ENCODE assay signal across 10 cellular contexts in genomic region chrX:48576108-48576507, GRCh38. TPM values are rescaled to one million over a fixed set of nuclear protein-coding genes. Genes with fewer than 3 reads are reported as not detected.
A peak's percentile ranks its signal among the peaks of the same experiment; 100 is the strongest.
DNase-seq lines count a peak whose midpoint lies in the region; ATAC-seq, FAIRE-seq and TF ChIP-seq lines count a peak whose summit lies in the region.
"Had no signal": no experiment of that assay in that cellular context is flagged by ENCODE, and none has a peak within 500 bp of the region (broad histone marks: within the 10 kb centered on the region; RNA-seq: fewer than 3 reads in every experiment).

No MANE protein-coding gene starts in this region.

- 0 out of 2 replicates have a peak overlapping the region, but pooled peaks have one; percentile 98 for H3K9ac ChIP-seq in SU-DHL-6 (ENCODE audit: low read length)
- peak overlapping the region; percentile 2 to 42 (median 33) for H3K9ac ChIP-seq in skeletal muscle tissue (ENCODE audit: low read depth in 1 of 3, low read length in 3 of 3)

- H3K4me1 ChIP-seq in esophagus squamous epithelium (peaks cover 3 to 54% (median 11%) of the 10 kb centered on the region in 3 donors), skeletal muscle tissue (ENCODE audit: control insufficient read depth in 3 of 3, insufficient read depth in 3 of 3, low read length in 3 of 3) (peaks cover 11 to 18% (median 16%) of the 10 kb centered on the region in 3 donors)

- H3K27ac Mint-ChIP-seq in T-helper 2 cell treated with Interferon-gamma antibody and Interleukin-4, amounts not matched to agents 5 μg/mL and 100 μg/mL, for 36 hours = no peak overlapping the region

- H3K79me2 ChIP-seq in SU-DHL-6 (ENCODE audit: insufficient read depth, low read length) = peaks cover 15% of the 10 kb centered on the region

- no peak overlapping the region for H3K4me2 ChIP-seq in SU-DHL-6 (ENCODE audit: low read depth, low read length, poor library complexity, severe bottlenecking)

- H3K36me3 Mint-ChIP-seq in T-helper 2 cell treated with Interferon-gamma antibody and Interleukin-4, amounts not matched to agents 5 μg/mL and 100 μg/mL, for 36 hours (ENCODE audit: low read depth) = peaks cover 40% of the 10 kb centered on the region

- H3K27me3 ChIP-seq in SU-DHL-6 (ENCODE audit: low read length) (no peaks in the 10 kb centered on the region), esophagus squamous epithelium (no peaks in the 10 kb centered on the region), skeletal muscle tissue (ENCODE audit: control insufficient read depth in 3 of 3, insufficient read depth in 3 of 3, low read length in 3 of 3) (no peaks in the 10 kb centered on the region)

- H4K20me1 ChIP-seq in SU-DHL-6 (ENCODE audit: low read depth, low read length) = peaks cover 7% of the 10 kb centered on the region; the same call in 1 of the 2 replicates

- WGBS in esophagus squamous epithelium, 2 donors = 40% methylated on average over 1 of the region's 6 CpGs; no CpG with 5 or more reads in 1 of the 2 donors

- H3K4me1 Mint-ChIP-seq in T-helper 2 cell treated with Interferon-gamma antibody and Interleukin-4, amounts not matched to agents 5 μg/mL and 100 μg/mL, for 36 hours (ENCODE audit: low read depth) = peaks cover 15% of the 10 kb centered on the region

- H3K9me3 ChIP-seq in SU-DHL-6 (ENCODE audit: insufficient read depth, low read length) (no peaks in the 10 kb centered on the region), esophagus squamous epithelium (no peaks in the 10 kb centered on the region), skeletal muscle tissue (ENCODE audit: control insufficient read depth in 3 of 3, low read length in 3 of 3) (no peaks in the 10 kb centered on the region)

- no peak overlapping the region for H3K27ac ChIP-seq in SU-DHL-6 (ENCODE audit: low read depth, low read length)
- H3K27ac ChIP-seq in esophagus squamous epithelium = peak overlapping the region; percentile 97 to 99 (median 99)
- peak overlapping the region; percentile 99 for H3K27ac ChIP-seq in skeletal muscle tissue (ENCODE audit: low read depth, low read length)

- no peak for TF ChIP-seq CTCF in SU-DHL-6 (IDR thresholded peaks at IDR 0.05; ENCODE audit: insufficient read depth, low read length, poor library complexity, severe bottlenecking)
- no peak for TF ChIP-seq CTCF in esophagus squamous epithelium (IDR thresholded peaks at IDR 0.05)

- TF ChIP-seq POLR2A in esophagus squamous epithelium (IDR thresholded peaks at IDR 0.05) = no peak

- H3F3A ChIP-seq in SU-DHL-6 (ENCODE audit: insufficient read depth) = peaks cover 37% of the 10 kb centered on the region

- H3K4me3 Mint-ChIP-seq in T-helper 2 cell treated with Interferon-gamma antibody and Interleukin-4, amounts not matched to agents 5 μg/mL and 100 μg/mL, for 36 hours = peak overlapping the region; percentile 98

- H3K27me3 Mint-ChIP-seq in T-helper 2 cell treated with Interferon-gamma antibody and Interleukin-4, amounts not matched to agents 5 μg/mL and 100 μg/mL, for 36 hours (ENCODE audit: low read depth) = no peaks in the 10 kb centered on the region

- no peaks in the 10 kb centered on the region for H3K9me2 ChIP-seq in SU-DHL-6 (replicated peaks; ENCODE audit: insufficient read depth, low read length)

- H2AFZ ChIP-seq in SU-DHL-6 (ENCODE audit: low read depth, low read length, severe bottlenecking) = no peak overlapping the region

- H3K36me3 ChIP-seq in SU-DHL-6 (ENCODE audit: low read length) (peaks cover 30% of the 10 kb centered on the region), esophagus squamous epithelium (peaks cover 0 to 47% (median 12%) of the 10 kb centered on the region in 3 donors), skeletal muscle tissue (ENCODE audit: control insufficient read depth in 3 of 3, insufficient read depth in 3 of 3, low read length in 3 of 3) (peaks cover 19 to 28% (median 23%) of the 10 kb centered on the region in 3 donors)

- no peak for ATAC-seq in GM21529 (IDR thresholded peaks at IDR 0.05; ENCODE audit: unreplicated experiment)

- DNase-seq in T-helper 2 cell treated with Interferon-gamma antibody and Interleukin-4, amounts not matched to agents 5 μg/mL and 100 μg/mL, for 36 hours (ENCODE audit: low spot score) = no peak
- DNase-seq in T-helper 2 cell = no peak
- no peak for DNase-seq in esophagus squamous epithelium (lab: John Stamatoyannopoulos, UW)
- no peak for DNase-seq in stimulated activated naive CD4-positive, alpha-beta T cell treated with Interleukin-2 at 50 U/mL for 16 hours (lab: John Stamatoyannopoulos, UW)
- DNase-seq in HTR-8/SVneo (ENCODE audit: insufficient read length, low spot score) = no peak
- DNase-seq: NCI-H1436 treated with DMSO at 0.1 percent for 48 hours had no signal

- intact Hi-C loops in esophagus squamous epithelium (cut with DNase I) = no loop called here

- FAIRE-seq in HTR-8/SVneo (lab: Jason Lieb, UNC) = no peak
- FAIRE-seq: A204.1 had no signal

- H3K4me3 ChIP-seq in SU-DHL-6 (ENCODE audit: insufficient read depth, low read length, poor library complexity, severe bottlenecking) = no peak overlapping the region
- H3K4me3 ChIP-seq in esophagus squamous epithelium = peak overlapping the region; percentile 64 to 83 (median 74)
- H3K4me3 ChIP-seq in skeletal muscle tissue (ENCODE audit: low read length in 3 of 3) = peak overlapping the region in 1 of 3 donors; percentile 12

- H3K9me3 Mint-ChIP-seq in T-helper 2 cell treated with Interferon-gamma antibody and Interleukin-4, amounts not matched to agents 5 μg/mL and 100 μg/mL, for 36 hours = no peaks in the 10 kb centered on the region

RNA-seq across cellular contexts. Expression of gene RBM3, which starts 1.8 kb away (rescaled TPM):
- 100 to 1,000 TPM; 110 to 220 (median 214) TPM for total RNA-seq in esophagus squamous epithelium
- total RNA-seq in skeletal muscle tissue = 196 TPM

RNA-seq across cellular contexts. Expression of gene WDR13, which starts 21.2 kb away (rescaled TPM):
- total RNA-seq in esophagus squamous epithelium (10 to 100 TPM; 50.5 to 86.6 (median 68.5) TPM), skeletal muscle tissue (50.6 TPM)

RNA-seq across cellular contexts. Expression of gene TBC1D25, which starts 36.6 kb away (rescaled TPM):
- total RNA-seq in esophagus squamous epithelium = 10 to 100 TPM in 1 of 4 donors, 1 to 10 TPM in 3; 5.5 to 11.7 (median 8.5) TPM
- total RNA-seq in skeletal muscle tissue = 2.1 TPM

RNA-seq across cellular contexts. Expression of gene EBP, which starts 54.5 kb away (rescaled TPM):
- 100 to 1,000 TPM in 1 of 4 donors, 10 to 100 TPM in 3; 60.8 to 119 (median 87.1) TPM for total RNA-seq in esophagus squamous epithelium
- total RNA-seq in skeletal muscle tissue = 21.4 TPM
